In the genomic region with DNA sequence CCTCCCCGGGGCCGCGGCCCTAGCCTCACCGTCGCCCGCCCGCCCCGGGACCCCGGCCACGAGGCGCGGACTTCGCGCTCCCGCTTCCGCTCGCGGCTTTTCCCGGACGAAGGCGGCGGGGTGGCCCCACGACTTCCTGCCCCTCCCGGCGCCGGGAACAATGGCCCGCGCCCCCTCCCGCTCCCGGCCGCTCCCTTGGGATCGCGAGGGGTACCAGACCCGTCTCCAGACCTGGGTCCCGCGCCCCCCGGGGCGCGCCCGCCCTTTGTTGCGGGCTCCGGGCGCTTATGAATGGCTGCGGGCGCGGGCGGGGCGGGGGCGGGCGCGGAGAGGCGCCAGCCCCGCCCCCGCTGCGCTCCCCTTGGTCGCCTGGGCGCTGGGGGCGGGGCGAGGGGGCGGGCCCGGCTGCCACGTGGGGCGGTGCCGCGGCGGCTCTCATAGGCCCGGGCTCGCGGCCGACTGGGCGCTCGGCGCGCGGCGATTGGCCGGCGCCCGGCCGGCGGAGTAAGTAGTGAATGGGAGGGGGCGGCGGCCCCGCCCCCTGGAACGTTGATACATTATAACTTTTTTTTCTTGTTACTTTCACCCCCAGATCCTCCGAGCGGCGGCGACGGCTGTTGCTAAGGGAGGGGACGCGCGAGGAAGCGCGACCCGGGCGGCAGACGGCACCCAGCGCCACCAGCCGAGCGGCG, we compare ENCODE assay signal across 8 cellular contexts. TPM values are rescaled to one million over a fixed set of nuclear protein-coding genes. Genes with fewer than 3 reads are reported as not detected.
DNase-seq lines count a peak whose midpoint lies in the region; ATAC-seq lines count a peak whose summit lies in the region.

No MANE protein-coding gene starts in this region.

- H2AK5ac ChIP-seq in mesendoderm (ENCODE audit: low read length), result no peak overlapping the region

- no peaks in the 10 kb centered on the region for H3K27me3 ChIP-seq in CD4-positive, CD25-positive, alpha-beta regulatory T cell (ENCODE audit: control insufficient read depth, insufficient read depth, low read length)
- no peaks in the 10 kb centered on the region for H3K27me3 ChIP-seq in mesendoderm (ENCODE audit: insufficient read depth, low read length, poor library complexity)

- no peak overlapping the region for H2BK15ac ChIP-seq in mesendoderm (replicated peaks; ENCODE audit: low read depth)

- H3K27ac Mint-ChIP-seq in CD4-positive, CD25-positive, alpha-beta regulatory T cell, result peak overlapping the region; percentile 58 to 95 (median 80)
- H3K27ac Mint-ChIP-seq in effector memory CD8-positive, alpha-beta T cell, result peak overlapping the region; percentile 73 to 75

- peak overlapping the region; percentile 99 for H3K18ac ChIP-seq in mesendoderm (ENCODE audit: low read length)

- H3K4me1 ChIP-seq in CD4-positive, CD25-positive, alpha-beta regulatory T cell (ENCODE audit: control insufficient read depth, insufficient read depth, low read length, poor library complexity, severe bottlenecking), result peaks cover 49% of the 10 kb centered on the region
- H3K4me1 ChIP-seq in mesendoderm (ENCODE audit: control insufficient read depth, low read depth, low read length), result no peaks in the 10 kb centered on the region

- H3K23ac ChIP-seq in mesendoderm (ENCODE audit: low read length), result peak overlapping the region; percentile 45

- H3K79me1 ChIP-seq in mesendoderm (ENCODE audit: low read length), result peaks cover 2% of the 10 kb centered on the region

- H3K9me3 Mint-ChIP-seq in CD4-positive, CD25-positive, alpha-beta regulatory T cell, result peaks cover 0 to 4% (median 0%) of the 10 kb centered on the region in 7 donors
- H3K9me3 Mint-ChIP-seq in effector memory CD8-positive, alpha-beta T cell, result no peaks in the 10 kb centered on the region

- no peak overlapping the region for H3K4me2 ChIP-seq in mesendoderm (ENCODE audit: low read length)

- peak overlapping the region; percentile 100 for H3K4ac ChIP-seq in mesendoderm (ENCODE audit: low read depth, low read length)

- H3K79me2 ChIP-seq in mesendoderm (ENCODE audit: control insufficient read depth, insufficient read depth, low read length), result peaks cover 45% of the 10 kb centered on the region

- H3K4me3 Mint-ChIP-seq in CD4-positive, CD25-positive, alpha-beta regulatory T cell, result peak overlapping the region; percentile 91 to 100 (median 94)
- peak overlapping the region; percentile 79 to 91 for H3K4me3 Mint-ChIP-seq in effector memory CD8-positive, alpha-beta T cell

- H3K9me3 ChIP-seq in CD4-positive, CD25-positive, alpha-beta regulatory T cell (ENCODE audit: control insufficient read depth in 2 of 2, low read length in 2 of 2), result no peaks in the 10 kb centered on the region

- peak overlapping the region; percentile 69 for H4K8ac ChIP-seq in mesendoderm (ENCODE audit: low read depth, low read length)

- H3K9ac ChIP-seq in mesendoderm (ENCODE audit: low read length), result peak overlapping the region; percentile 96

- H4K5ac ChIP-seq in mesendoderm (ENCODE audit: low read length), result no peak overlapping the region

- no peak overlapping the region for H2BK5ac ChIP-seq in mesendoderm (ENCODE audit: low read length)

- WGBS in mesendoderm (ENCODE audit: extremely low coverage, insufficient coverage, low lambda C conversion rate), result no CpG with 5 or more reads among the region's 102 CpGs

- peaks cover 0 to 14% (median 6%) of the 10 kb centered on the region in 4 donors for H3K4me1 Mint-ChIP-seq in CD4-positive, CD25-positive, alpha-beta regulatory T cell
- H3K4me1 Mint-ChIP-seq in effector memory CD8-positive, alpha-beta T cell (ENCODE audit: low read depth in 2 of 2), result peaks cover 8 to 16% of the 10 kb centered on the region in 2 donors

- ATAC-seq in CD4-positive, CD25-positive, alpha-beta regulatory T cell (ENCODE audit: low read depth in 2 of 2), result peak; percentile 65
- peak; percentile 42 for ATAC-seq in GM19467 (IDR thresholded peaks at IDR 0.05; ENCODE audit: unreplicated experiment)
- ATAC-seq in effector memory CD8-positive, alpha-beta T cell (replicated peaks), result peak; percentile 54

- peak; percentile 91 to 96 (median 94) for DNase-seq in CD4-positive, CD25-positive, alpha-beta regulatory T cell
- peak; percentile 94 for DNase-seq in HT1080 (ENCODE audit: low read depth)
- DNase-seq in NK-92 treated with Interleukin-12 subunit alpha and Interleukin-12 subunit beta, amount 100 ng/mL, for 24 hours (lab: John Stamatoyannopoulos, UW), result peak; percentile 89
- DNase-seq in activated CD8-positive, alpha-beta memory T cell treated with anti-CD3 and anti-CD28 coated beads for 24 hours, result peak; percentile 95
- DNase-seq in effector memory CD8-positive, alpha-beta T cell, result peak; percentile 82 to 88 (median 87)
- DNase-seq in mesendoderm, result peak; percentile 97
- peak; percentile 96 for DNase-seq in stimulated activated CD8-positive, alpha-beta memory T cell treated with anti-CD3 and anti-CD28 coated beads, Interleukin-12 subunit alpha, Interleukin-12 subunit beta, amount 100 ng/mL, for 4 hours (ENCODE audit: low read depth)

- H3K27ac ChIP-seq in CD4-positive, CD25-positive, alpha-beta regulatory T cell (ENCODE audit: insufficient read depth, low read length, poor library complexity, severe bottlenecking), result peak overlapping the region; percentile 97
- H3K27ac ChIP-seq in mesendoderm (ENCODE audit: low read depth, low read length), result peak overlapping the region; percentile 99

- H3K36me3 Mint-ChIP-seq in CD4-positive, CD25-positive, alpha-beta regulatory T cell, result no peaks in the 10 kb centered on the region
- H3K36me3 Mint-ChIP-seq in effector memory CD8-positive, alpha-beta T cell (ENCODE audit: insufficient read depth), result peaks cover 62% of the 10 kb centered on the region

- H3K27me3 Mint-ChIP-seq in CD4-positive, CD25-positive, alpha-beta regulatory T cell, result no peaks in the 10 kb centered on the region
- H3K27me3 Mint-ChIP-seq in effector memory CD8-positive, alpha-beta T cell, result no peaks in the 10 kb centered on the region

- peak overlapping the region; percentile 98 for H3K56ac ChIP-seq in mesendoderm (ENCODE audit: low read length)

- no peak overlapping the region for H3K4me3 ChIP-seq in CD4-positive, CD25-positive, alpha-beta regulatory T cell (ENCODE audit: low read depth, low read length)
- H3K4me3 ChIP-seq in mesendoderm (ENCODE audit: low read length), result peak overlapping the region; percentile 77

- peak overlapping the region; percentile 61 for H2BK120ac ChIP-seq in mesendoderm (ENCODE audit: low read depth, low read length)

- peaks cover 5% of the 10 kb centered on the region for H3K36me3 ChIP-seq in CD4-positive, CD25-positive, alpha-beta regulatory T cell (ENCODE audit: control insufficient read depth, insufficient read depth, low read length)
- H3K36me3 ChIP-seq in mesendoderm (ENCODE audit: control insufficient read depth, insufficient read depth, low read length), result peaks cover 10% of the 10 kb centered on the region

RNA-seq across cellular contexts. Expression of gene MIDN, which starts 1.1 kb away (rescaled TPM):
- total RNA-seq in CD4-positive, CD25-positive, alpha-beta regulatory T cell, result 126 TPM
- polyA plus RNA-seq in CD4-positive, CD25-positive, alpha-beta regulatory T cell, result 1 to 10 TPM; 1.4 to 3.4 (median 1.8) TPM
- 10.1 and 11.2 TPM in 2 replicates for total RNA-seq in HT1080 (2014; rRNA removed; shearing (Covaris generic))
- polyA plus RNA-seq in HT1080 (2015; cell fraction: cytosol; rRNA removed), result 39.7 and 46.2 TPM in 2 replicates
- 62.1 and 101 TPM in 2 replicates for polyA plus RNA-seq in HT1080 (2015; cell fraction: nucleus; rRNA removed)
- polyA plus RNA-seq in mesendoderm (2013, experiment 1 of 2), result 133 TPM
- 131 TPM for polyA plus RNA-seq in mesendoderm (2013, experiment 2 of 2)

RNA-seq across cellular contexts. Expression of gene ATP5F1D, which starts 7.9 kb away (rescaled TPM):
- 124 TPM for total RNA-seq in CD4-positive, CD25-positive, alpha-beta regulatory T cell
- 100 to 1,000 TPM; 208 to 236 (median 223) TPM for polyA plus RNA-seq in CD4-positive, CD25-positive, alpha-beta regulatory T cell
- 55.4 and 127 TPM in 2 replicates for total RNA-seq in HT1080 (2014; rRNA removed; shearing (Covaris generic))
- 369 and 385 TPM in 2 replicates for polyA plus RNA-seq in HT1080 (2015; cell fraction: cytosol; rRNA removed)
- polyA plus RNA-seq in HT1080 (2015; cell fraction: nucleus; rRNA removed), result 147 and 154 TPM in 2 replicates
- 127 TPM for polyA plus RNA-seq in mesendoderm (2013, experiment 1 of 2)
- 122 TPM for polyA plus RNA-seq in mesendoderm (2013, experiment 2 of 2)

RNA-seq across cellular contexts. Expression of gene CBARP, which starts 11.6 kb away (rescaled TPM):
- total RNA-seq in CD4-positive, CD25-positive, alpha-beta regulatory T cell, result 0.12 TPM
- polyA plus RNA-seq in CD4-positive, CD25-positive, alpha-beta regulatory T cell, result not detected
- 3.1 and 3.2 TPM in 2 replicates for total RNA-seq in HT1080 (2014; rRNA removed; shearing (Covaris generic))
- 5.9 and 6.6 TPM in 2 replicates for polyA plus RNA-seq in HT1080 (2015; cell fraction: cytosol; rRNA removed)
- 11.9 TPM in 2 replicates for polyA plus RNA-seq in HT1080 (2015; cell fraction: nucleus; rRNA removed)
- polyA plus RNA-seq in mesendoderm (2013, experiment 1 of 2), result 3.2 TPM
- 3.5 TPM for polyA plus RNA-seq in mesendoderm (2013, experiment 2 of 2)

RNA-seq across cellular contexts. Expression of gene CIRBP, which starts 19.7 kb away (rescaled TPM):
- 497 TPM for total RNA-seq in CD4-positive, CD25-positive, alpha-beta regulatory T cell
- polyA plus RNA-seq in CD4-positive, CD25-positive, alpha-beta regulatory T cell, result 100 to 1,000 TPM; 172 to 243 (median 210) TPM
- total RNA-seq in HT1080 (2014; rRNA removed; shearing (Covaris generic)), result 170 and 219 TPM in 2 replicates
- polyA plus RNA-seq in HT1080 (2015; cell fraction: cytosol; rRNA removed), result 148 and 175 TPM in 2 replicates
- polyA plus RNA-seq in HT1080 (2015; cell fraction: nucleus; rRNA removed), result 531 and 623 TPM in 2 replicates
- polyA plus RNA-seq in mesendoderm (2013, experiment 1 of 2), result 93.3 TPM
- 93.6 TPM for polyA plus RNA-seq in mesendoderm (2013, experiment 2 of 2)

RNA-seq across cellular contexts. Expression of gene FAM174C, which starts 25.9 kb away (rescaled TPM):
- total RNA-seq in CD4-positive, CD25-positive, alpha-beta regulatory T cell, result 44.2 TPM
- polyA plus RNA-seq in CD4-positive, CD25-positive, alpha-beta regulatory T cell, result 10 to 100 TPM; 72.9 to 91.3 (median 88.4) TPM
- 53.1 and 58.1 TPM in 2 replicates for total RNA-seq in HT1080 (2014; rRNA removed; shearing (Covaris generic))
- polyA plus RNA-seq in HT1080 (2015; cell fraction: cytosol; rRNA removed), result 64.5 and 87.6 TPM in 2 replicates
- polyA plus RNA-seq in HT1080 (2015; cell fraction: nucleus; rRNA removed), result 29.4 and 37.0 TPM in 2 replicates
- 55.7 TPM for polyA plus RNA-seq in mesendoderm (2013, experiment 1 of 2)
- 57.0 TPM for polyA plus RNA-seq in mesendoderm (2013, experiment 2 of 2)

Comparison
In these comparisons a context has a peak if more than half of its experiments do, and no peak if none do; other contexts are left out.
1. RNA of gene MIDN, which starts 1.1 kb away (total RNA-seq): 126 TPM in CD4-positive, CD25-positive, alpha-beta regulatory T cell (single experiment); 10.1 to 11.2 TPM in HT1080; every median in the first group is over 10 times any median in the second.
2. Peak in every context shown above with its lines, with median percentiles within 50 percentile points of each other: ATAC-seq and DNase-seq.